In genomic region chrX:110006826-110007375, GRCh38 we compare ENCODE assay signal across 17 cellular contexts. TPM values are rescaled to one million over a fixed set of nuclear protein-coding genes. Genes with fewer than 3 reads are reported as not detected.
DNase-seq lines count a peak whose midpoint lies in the region; TF ChIP-seq lines count a peak whose summit lies in the region.
"Had no signal": no experiment of that assay in that cellular context is flagged by ENCODE, and none has a peak within 500 bp of the region (broad histone marks: within the 10 kb centered on the region; RNA-seq: fewer than 3 reads in every experiment).

No MANE protein-coding gene starts in this region.

- H3K27ac ChIP-seq in mammary epithelial cell (ENCODE audit: insufficient read depth, low read depth, low read length): peak overlapping the region; percentile 9
- peak overlapping the region; percentile 36 for H3K27ac ChIP-seq in neutrophil
- H3K27ac ChIP-seq: 22Rv1, neural progenitor cell had no signal

- H4K20me1 ChIP-seq in mammary epithelial cell (ENCODE audit: insufficient read depth, low read length): no peaks in the 10 kb centered on the region

- H3K9me3 ChIP-seq in mammary epithelial cell (replicated peaks; ENCODE audit: insufficient read depth, low read length): no peaks in the 10 kb centered on the region
- H3K9me3 ChIP-seq in neutrophil: no peaks in the 10 kb centered on the region

- H3K36me3 ChIP-seq in mammary epithelial cell (ENCODE audit: insufficient read depth, low read length) (no peaks in the 10 kb centered on the region), neutrophil (peaks cover 16% of the 10 kb centered on the region)
- H3K36me3 ChIP-seq: neural progenitor cell had no signal

- WGBS in mammary epithelial cell (ENCODE audit: low coverage, missing lambda C conversion rate): 52% methylated on average over 3 of the region's 3 CpGs

- no peak for TF ChIP-seq POLR2A in NB4 (IDR thresholded peaks at IDR 0.05; ENCODE audit: extremely low read depth, insufficient read length)

- peaks cover 42% of the 10 kb centered on the region for H3K79me2 ChIP-seq in mammary epithelial cell (ENCODE audit: insufficient read depth, low read length)

- intact Hi-C loops in mammary epithelial cell (cut with micrococcal nuclease): loop anchor here (10.0 kb wide), 1 partner anchor 92 kb away; no protein-coding TSS in a partner anchor

- peak overlapping the region; percentile 66 for H3K4me2 ChIP-seq in mammary epithelial cell (ENCODE audit: insufficient read depth, low read depth, low read length)
- H3K4me2 ChIP-seq: neural progenitor cell had no signal

- H3K9ac ChIP-seq in mammary epithelial cell (ENCODE audit: insufficient read depth, low read length): no peak overlapping the region
- H3K9ac ChIP-seq: neural progenitor cell had no signal

- H3K27me3 ChIP-seq in mammary epithelial cell (ENCODE audit: insufficient read depth, low read length) (no peaks in the 10 kb centered on the region), neutrophil (no peaks in the 10 kb centered on the region)
- H3K27me3 ChIP-seq: neural progenitor cell had no signal

- peak; percentile 20 for DNase-seq in DMS 273 (lab: John Stamatoyannopoulos, UW; ENCODE audit: unreplicated experiment)
- DNase-seq in DMS 273 treated with DMSO at 0.1 percent for 48 hours (lab: John Stamatoyannopoulos, UW): no peak
- DNase-seq in NB4 (ENCODE audit: low read depth): peak; percentile 15
- peak; percentile 54 for DNase-seq in mammary epithelial cell
- DNase-seq in NCI-H1417 treated with DMSO at 0.1 percent for 48 hours (lab: John Stamatoyannopoulos, UW): no peak
- no peak for DNase-seq in KBM-7
- DNase-seq in NCI-H748 (lab: John Stamatoyannopoulos, UW; ENCODE audit: unreplicated experiment): no peak
- DNase-seq: activated naive CD8-positive, alpha-beta T cell treated with anti-CD3 and anti-CD28 coated beads for 36 hours; CD4-positive, alpha-beta T cell; cerebellar nuclear complex; NCI-H1105; NCI-H226; stimulated activated CD4-positive, alpha-beta T cell treated with anti-CD3 and anti-CD28 coated beads, Interleukin-4, amount 100 ng/mL, for 24 hours had no signal

- H3K4me3 ChIP-seq in NB4 (ENCODE audit: low read depth, low read length) (peak overlapping the region; percentile 4), mammary epithelial cell (replicated peaks in 1 of 3; ENCODE audit: insufficient read depth in 1 of 3, low read depth in 2 of 3, low read length in 3 of 3) (no peak overlapping the region), neutrophil (ENCODE audit: low read depth in 1 of 2, low read length in 1 of 2) (no peak overlapping the region)
- H3K4me3 ChIP-seq: lung, neural progenitor cell had no signal

- BruUV-seq in mammary epithelial cell (replicated peaks; lab: Mats Ljungman, UMichigan): no TSS peak

- TF ChIP-seq CTCF in NB4 (IDR thresholded peaks at IDR 0.05; ENCODE audit: low read depth, low read length) (no peak), mammary epithelial cell (conservative IDR thresholded peaks at IDR 0.05 in 1 of 2, IDR thresholded peaks at IDR 0.05 in 1 of 2; ENCODE audit: extremely low read depth in 1 of 2, insufficient read depth in 1 of 2, low read depth in 1 of 2, low read length in 2 of 2) (no peak), neutrophil (IDR thresholded peaks at IDR 0.05) (no peak)

- in situ Hi-C loops in mammary epithelial cell (cut with MboI; ENCODE audit: low sequenced_read_pairs in 2 of 2) (no loop called here), KBM-7 (cut with MboI; ENCODE audit: low pct_unique_long_range_greater_than_20kb, low sequenced_read_pairs) (no loop called here)

- H2AFZ ChIP-seq in mammary epithelial cell (ENCODE audit: low read depth, low read length): peak overlapping the region; percentile 38
- H2AFZ ChIP-seq: neural progenitor cell had no signal

- H3K4me1 ChIP-seq in mammary epithelial cell (ENCODE audit: insufficient read depth, low read length) (peaks cover 20% of the 10 kb centered on the region), neutrophil (ENCODE audit: control insufficient read depth in 1 of 2, insufficient read depth in 1 of 2, low read depth in 1 of 2, low read length in 1 of 2) (peaks cover 37 to 57% of the 10 kb centered on the region in 2 experiments)
- H3K4me1 ChIP-seq: neural progenitor cell had no signal

- dilution Hi-C loops in mammary epithelial cell (cut with HindIII; ENCODE audit: low sequenced_read_pairs): no loop called here

- CTCF ChIA-PET in mammary epithelial cell (lab: Charles Lee; ENCODE audit: low non-redundant PET): no interaction called here

RNA-seq across cellular contexts. Expression of gene TMEM164, which starts 4.0 kb away (rescaled TPM):
- 10 to 100 TPM in 1 of 2 donors, 1 to 10 TPM in 1; 8.3 to 19.1 TPM for total RNA-seq in mammary epithelial cell
- polyA plus RNA-seq in mammary epithelial cell: 18.8 TPM
- polyA minus RNA-seq in mammary epithelial cell: 32.6 TPM

Comparison
In these comparisons a context has a peak if more than half of its experiments do, and no peak if none do; other contexts are left out.
1. DNase-seq: peak in DMS 273 (single experiment), NB4 (single experiment) and mammary epithelial cell (single experiment); none in DMS 273 treated with DMSO at 0.1 percent for 48 hours (single experiment), NCI-H1417 treated with DMSO at 0.1 percent for 48 hours (single experiment), KBM-7 (single experiment) and NCI-H748 (single experiment).